In the genomic region with DNA sequence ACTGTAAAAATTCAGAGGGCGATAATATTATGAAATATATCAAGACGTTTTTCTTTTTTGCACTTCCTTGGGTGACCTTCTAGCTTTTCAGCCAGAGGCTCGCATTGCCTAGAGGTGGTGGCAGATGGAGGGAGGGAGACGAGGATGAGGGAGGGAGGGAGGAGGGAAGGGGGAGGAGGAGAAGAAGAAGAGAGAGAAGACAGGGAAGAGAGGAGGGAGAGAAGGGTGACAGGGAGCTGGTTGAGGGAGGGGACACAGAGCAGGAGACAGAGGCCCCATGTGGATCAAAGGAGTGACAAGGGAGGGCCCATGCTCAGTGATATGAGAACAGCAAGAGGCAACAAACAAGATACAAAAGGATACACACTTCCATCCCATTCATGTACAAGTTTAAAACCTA, we compare ENCODE assay signal across 28 cellular contexts.
"Had no signal": no experiment of that assay in that cellular context is flagged by ENCODE, and none has a peak within 500 bp of the region (broad histone marks: within the 10 kb centered on the region; RNA-seq: fewer than 3 reads in every experiment).

No MANE protein-coding gene starts in this region.

- H3K27ac ChIP-seq: ascending aorta, breast epithelium, cardiac muscle cell, colonic mucosa, dorsolateral prefrontal cortex, heart left ventricle had no signal

- H3K4me1 Mint-ChIP-seq: activated B cell treated with CpG ODN at 0.5 μM for 24 hours had no signal

- H3K9me3 ChIP-seq: ascending aorta, breast epithelium, colonic mucosa, heart left ventricle had no signal

- DNase-seq: activated B cell treated with CpG ODN at 0.5 μM for 24 hours; activated CD4-positive, alpha-beta T cell treated with anti-CD3 and anti-CD28 coated beads for 48 hours; activated CD4-positive, alpha-beta T cell treated with anti-CD3 and anti-CD28 coated beads, Interleukin-2, amount 50 U/mL, for 1 hour; activated CD4-positive, alpha-beta T cell treated with anti-CD3 and anti-CD28 coated beads, Interleukin-2, amount 50 U/mL, for 48 hours; activated CD8-positive, alpha-beta memory T cell treated with anti-CD3 and anti-CD28 coated beads for 24 hours; activated CD8-positive, alpha-beta T cell treated with anti-CD3 and anti-CD28 coated beads for 36 hours; activated effector memory CD4-positive, alpha-beta T cell treated with anti-CD3 and anti-CD28 coated beads, Interleukin-2, amount 50 U/mL, for 16 hours; activated naive CD4-positive, alpha-beta T cell treated with anti-CD3 and anti-CD28 coated beads for 36 hours; activated naive CD8-positive, alpha-beta T cell treated with anti-CD3 and anti-CD28 coated beads, Interleukin-2, amount 10 ng/mL, durations not matched to agents 7 days and 5 days; activated T-cell treated with anti-CD3 and anti-CD28 coated beads, Interleukin-2, amount 50 U/mL, for 4 hours; central memory CD4-positive, alpha-beta T cell; cerebellar nuclear complex; colonic mucosa; dorsolateral prefrontal cortex; effector memory CD4-positive, alpha-beta T cell; endodermal cell; foreskin fibroblast; heart left ventricle; T-helper 2 cell had no signal

- H3K4me3 ChIP-seq: ascending aorta, breast epithelium, cardiac muscle cell, colonic mucosa, dorsolateral prefrontal cortex, heart left ventricle had no signal

- H3K27me3 ChIP-seq: ascending aorta, cardiac muscle cell, colonic mucosa had no signal

- H3K4me3 Mint-ChIP-seq: activated B cell treated with CpG ODN at 0.5 μM for 24 hours; activated CD8-positive, alpha-beta T cell treated with anti-CD3 and anti-CD28 coated beads for 36 hours; activated naive CD4-positive, alpha-beta T cell treated with anti-CD3 and anti-CD28 coated beads for 36 hours; activated naive CD8-positive, alpha-beta T cell treated with anti-CD3 and anti-CD28 coated beads, Interleukin-2, amount 10 ng/mL, durations not matched to agents 7 days and 5 days; activated T-cell treated with anti-CD3 and anti-CD28 coated beads, Interleukin-2, amount 50 U/mL, for 4 hours; dendritic cell treated with granulocyte-macrophage colony-stimulating factor and Interleukin-4, amounts not matched to agents 40 ng/mL and 50 ng/mL, for 4 days; endodermal cell had no signal

- H3K36me3 Mint-ChIP-seq: activated naive CD4-positive, alpha-beta T cell treated with anti-CD3 and anti-CD28 coated beads, Interleukin-2, amount 50 U/mL, for 72 hours; activated naive CD8-positive, alpha-beta T cell treated with anti-CD3 and anti-CD28 coated beads, Interleukin-2, amount 10 ng/mL, durations not matched to agents 7 days and 5 days; brain had no signal

- H3K36me3 ChIP-seq: ascending aorta, breast epithelium, cardiac muscle cell, colonic mucosa, heart left ventricle had no signal

- ATAC-seq: activated CD4-positive, CD25-positive, alpha-beta regulatory T cell treated with anti-CD3 and anti-CD28 coated beads, Interleukin-2, amount 50 U/mL, for 24 hours; activated CD8-positive, alpha-beta T cell treated with anti-CD3 and anti-CD28 coated beads for 36 hours; activated naive CD4-positive, alpha-beta T cell treated with anti-CD3 and anti-CD28 coated beads, Interleukin-2, amount 50 U/mL, for 72 hours; activated T-cell treated with anti-CD3 and anti-CD28 coated beads, Interleukin-2, amount 50 U/mL, for 4 hours; esophagus mucosa; heart left ventricle had no signal

- H3K9me3 Mint-ChIP-seq: activated B cell treated with CpG ODN at 0.5 μM for 24 hours; activated CD8-positive, alpha-beta T cell treated with anti-CD3 and anti-CD28 coated beads for 36 hours; activated naive CD4-positive, alpha-beta T cell treated with anti-CD3 and anti-CD28 coated beads for 36 hours; activated naive CD4-positive, alpha-beta T cell treated with anti-CD3 and anti-CD28 coated beads, Interleukin-2, amount 50 U/mL, for 72 hours; activated naive CD8-positive, alpha-beta T cell treated with anti-CD3 and anti-CD28 coated beads, Interleukin-2, amount 10 ng/mL, durations not matched to agents 7 days and 5 days; activated T-cell treated with anti-CD3 and anti-CD28 coated beads, Interleukin-2, amount 50 U/mL, for 4 hours; activated T-helper 2 cell treated with anti-CD3 and anti-CD28 coated beads, Interferon-gamma antibody, Interleukin-2, Interleukin-4, amounts not matched to agents 10 μg/mL and 5 μg/mL and 100 μg/mL, durations not matched to agents 14 hours and 24 hours and 36 hours; brain; dendritic cell treated with granulocyte-macrophage colony-stimulating factor and Interleukin-4, amounts not matched to agents 40 ng/mL and 50 ng/mL, for 4 days; endodermal cell had no signal

- H3K4me1 ChIP-seq: ascending aorta, breast epithelium, colonic mucosa, heart left ventricle had no signal

- H3K27ac Mint-ChIP-seq: activated B cell treated with CpG ODN at 0.5 μM for 24 hours; activated CD8-positive, alpha-beta T cell treated with anti-CD3 and anti-CD28 coated beads for 36 hours; activated naive CD4-positive, alpha-beta T cell treated with anti-CD3 and anti-CD28 coated beads for 36 hours; activated naive CD4-positive, alpha-beta T cell treated with anti-CD3 and anti-CD28 coated beads, Interleukin-2, amount 50 U/mL, for 72 hours; activated naive CD8-positive, alpha-beta T cell treated with anti-CD3 and anti-CD28 coated beads, Interleukin-2, amount 10 ng/mL, durations not matched to agents 7 days and 5 days; activated T-helper 2 cell treated with anti-CD3 and anti-CD28 coated beads, Interferon-gamma antibody, Interleukin-2, Interleukin-4, amounts not matched to agents 10 μg/mL and 5 μg/mL and 100 μg/mL, durations not matched to agents 14 hours and 24 hours and 36 hours; dendritic cell treated with granulocyte-macrophage colony-stimulating factor and Interleukin-4, amounts not matched to agents 40 ng/mL and 50 ng/mL, for 4 days; endodermal cell had no signal
